ENCODE assay signal across 19 cellular contexts in genomic region chr1:78165816-78166215, GRCh38.
"Had no signal": no experiment of that assay in that cellular context is flagged by ENCODE, and none has a peak within 500 bp of the region (broad histone marks: within the 10 kb centered on the region; RNA-seq: fewer than 3 reads in every experiment).

No MANE protein-coding gene starts in this region.

- H3K4me1 ChIP-seq: ascending aorta, esophagus muscularis mucosa, spleen, suprapubic skin, tibial artery, upper lobe of right lung had no signal

- H3K36me3 ChIP-seq: ascending aorta, esophagus muscularis mucosa, spleen, suprapubic skin, tibial artery, upper lobe of right lung had no signal

- H3K27ac ChIP-seq: ascending aorta, esophagus muscularis mucosa, spleen, suprapubic skin, tibial artery, upper lobe of right lung had no signal

- ATAC-seq: left colon, right cardiac atrium, upper lobe of right lung had no signal

- H3K27me3 ChIP-seq: ascending aorta, esophagus muscularis mucosa, spleen, suprapubic skin, tibial artery, upper lobe of right lung had no signal

- H3K9me3 ChIP-seq: ascending aorta, esophagus muscularis mucosa, spleen, suprapubic skin, tibial artery, upper lobe of right lung had no signal

- FAIRE-seq: endothelial cell of umbilical vein had no signal

- DNase-seq: activated B cell treated with CpG ODN at 0.5 μM for 24 hours; activated effector memory CD4-positive, alpha-beta T cell treated with anti-CD3 and anti-CD28 coated beads, Interleukin-2, amount 50 U/mL, for 16 hours; activated naive CD4-positive, alpha-beta T cell treated with anti-CD3 and anti-CD28 coated beads for 36 hours; activated naive CD8-positive, alpha-beta T cell treated with anti-CD3 and anti-CD28 coated beads, Interleukin-2, amount 10 ng/mL, durations not matched to agents 7 days and 5 days; caudate nucleus; foreskin melanocyte; islet precursor cell; left colon; mammary epithelial cell; posterior cingulate gyrus; right cardiac atrium; spleen; stimulated activated naive CD4-positive, alpha-beta T cell; tibial artery; upper lobe of right lung had no signal

- H3K4me3 ChIP-seq: ascending aorta, esophagus muscularis mucosa, spleen, suprapubic skin, tibial artery, upper lobe of right lung had no signal
